ENCODE assay signal across 13 cellular contexts in genomic region chr10:59817806-59818205, GRCh38.
DNase-seq lines count a peak whose midpoint lies in the region; TF ChIP-seq lines count a peak whose summit lies in the region.
"Had no signal": no experiment of that assay in that cellular context is flagged by ENCODE, and none has a peak within 500 bp of the region (broad histone marks: within the 10 kb centered on the region; RNA-seq: fewer than 3 reads in every experiment).

No MANE protein-coding gene starts in this region.

- H3K4me3 Mint-ChIP-seq in activated T-helper 2 cell treated with anti-CD3 and anti-CD28 coated beads, Interferon-gamma antibody, Interleukin-2, Interleukin-4, amounts not matched to agents 10 μg/mL and 5 μg/mL and 100 μg/mL, durations not matched to agents 14 hours and 24 hours and 36 hours (ENCODE audit: low read depth): no peak overlapping the region
- H3K4me3 Mint-ChIP-seq in immature natural killer cell: peak overlapping the region in 4 of 5 donors; percentile 5 to 72 (median 18)
- H3K4me3 Mint-ChIP-seq: CD8-positive, alpha-beta T cell; naive B cell had no signal

- 95 to 97% methylated on average over 5 of the region's 5 CpGs for WGBS in testis, 2 donors
- 77% methylated on average over 5 of the region's 5 CpGs for WGBS in suprapubic skin

- H3K4me1 Mint-ChIP-seq in activated T-helper 2 cell treated with anti-CD3 and anti-CD28 coated beads, Interferon-gamma antibody, Interleukin-2, Interleukin-4, amounts not matched to agents 10 μg/mL and 5 μg/mL and 100 μg/mL, durations not matched to agents 14 hours and 24 hours and 36 hours (ENCODE audit: low read depth): peaks cover 37% of the 10 kb centered on the region
- peaks cover 26 to 64% of the 10 kb centered on the region in 2 donors for H3K4me1 Mint-ChIP-seq in immature natural killer cell

- intact Hi-C loops in activated T-helper 2 cell treated with anti-CD3 and anti-CD28 coated beads, Interferon-gamma antibody, Interleukin-2, Interleukin-4, amounts not matched to agents 10 μg/mL and 5 μg/mL and 100 μg/mL, durations not matched to agents 14 hours and 24 hours and 36 hours (cut with micrococcal nuclease): no loop called here
- intact Hi-C loops in testis (cut with DNase I; ENCODE audit: low total_unique reads): no loop called here

- peak overlapping the region; percentile 28 for H3K27ac Mint-ChIP-seq in activated T-helper 2 cell treated with anti-CD3 and anti-CD28 coated beads, Interferon-gamma antibody, Interleukin-2, Interleukin-4, amounts not matched to agents 10 μg/mL and 5 μg/mL and 100 μg/mL, durations not matched to agents 14 hours and 24 hours and 36 hours
- H3K27ac Mint-ChIP-seq in immature natural killer cell: peak overlapping the region in 4 of 6 donors; percentile 28 to 38 (median 34)
- H3K27ac Mint-ChIP-seq: CD8-positive, alpha-beta T cell had no signal

- no peak for TF ChIP-seq CTCF in testis (IDR thresholded peaks at IDR 0.05)
- TF ChIP-seq CTCF in suprapubic skin (IDR thresholded peaks at IDR 0.05): no peak

- DNase-seq in HUDEP-2 (lab: John Stamatoyannopoulos, UW; ENCODE audit: unreplicated experiment in 76 of 76) (peak in 39 of 76 experiments; percentile 1 to 50 (median 21)), immature natural killer cell (peak in 2 of 3 donors; percentile 3), testis (peak; percentile 16), NCI-H748 (lab: John Stamatoyannopoulos, UW; ENCODE audit: unreplicated experiment) (no peak), GM03348 (ENCODE audit: low spot score) (no peak), suprapubic skin (ENCODE audit: low spot score in 2 of 2) (no peak)
- no peak for DNase-seq in activated T-helper 2 cell treated with anti-CD3 and anti-CD28 coated beads, Interferon-gamma antibody, Interleukin-2, Interleukin-4, amounts not matched to agents 10 μg/mL and 5 μg/mL and 100 μg/mL, durations not matched to agents 14 hours and 24 hours and 36 hours (ENCODE audit: low spot score)
- DNase-seq: CD8-positive, alpha-beta T cell; naive B cell; NCI-H1105 treated with DMSO at 0.1 percent for 48 hours; NCI-H526 treated with DMSO at 0.1 percent for 48 hours; SHP77 had no signal

- H3K36me3 Mint-ChIP-seq in activated T-helper 2 cell treated with anti-CD3 and anti-CD28 coated beads, Interferon-gamma antibody, Interleukin-2, Interleukin-4, amounts not matched to agents 10 μg/mL and 5 μg/mL and 100 μg/mL, durations not matched to agents 14 hours and 24 hours and 36 hours (ENCODE audit: low read depth): peaks cover 64% of the 10 kb centered on the region
- peaks cover 0 to 14% (median 7%) of the 10 kb centered on the region in 3 donors for H3K36me3 Mint-ChIP-seq in immature natural killer cell

- H3K36me3 ChIP-seq in testis (ENCODE audit: low read depth, missing control alignments): no peaks in the 10 kb centered on the region
- H3K36me3 ChIP-seq in suprapubic skin: peaks cover 5% of the 10 kb centered on the region

- H3K27ac ChIP-seq in testis (no peak overlapping the region), suprapubic skin (no peak overlapping the region)

- no peak overlapping the region for H3K4me3 ChIP-seq in testis
- no peak overlapping the region for H3K4me3 ChIP-seq in suprapubic skin

- H3K4me1 ChIP-seq in testis (peaks cover 10% of the 10 kb centered on the region), suprapubic skin (no peaks in the 10 kb centered on the region)

- TF ChIP-seq POLR2A in testis (IDR thresholded peaks at IDR 0.05): no peak
- TF ChIP-seq POLR2A in suprapubic skin (IDR thresholded peaks at IDR 0.05): no peak

- H3K27me3 Mint-ChIP-seq in activated T-helper 2 cell treated with anti-CD3 and anti-CD28 coated beads, Interferon-gamma antibody, Interleukin-2, Interleukin-4, amounts not matched to agents 10 μg/mL and 5 μg/mL and 100 μg/mL, durations not matched to agents 14 hours and 24 hours and 36 hours (ENCODE audit: low read depth): no peaks in the 10 kb centered on the region
- peaks cover 0 to 2% (median 0%) of the 10 kb centered on the region in 3 donors for H3K27me3 Mint-ChIP-seq in immature natural killer cell (ENCODE audit: low read depth in 3 of 3)
- H3K27me3 Mint-ChIP-seq: naive B cell had no signal

- H3K9me3 ChIP-seq in testis: no peaks in the 10 kb centered on the region
- H3K9me3 ChIP-seq in suprapubic skin: no peaks in the 10 kb centered on the region

- no peaks in the 10 kb centered on the region for H3K27me3 ChIP-seq in testis
- H3K27me3 ChIP-seq in suprapubic skin: no peaks in the 10 kb centered on the region

- TF ChIP-seq EP300 in suprapubic skin (IDR thresholded peaks at IDR 0.05): no peak

- no peaks in the 10 kb centered on the region for H3K9me3 Mint-ChIP-seq in activated T-helper 2 cell treated with anti-CD3 and anti-CD28 coated beads, Interferon-gamma antibody, Interleukin-2, Interleukin-4, amounts not matched to agents 10 μg/mL and 5 μg/mL and 100 μg/mL, durations not matched to agents 14 hours and 24 hours and 36 hours
- H3K9me3 Mint-ChIP-seq in immature natural killer cell: no peaks in the 10 kb centered on the region
- H3K9me3 Mint-ChIP-seq: activated naive CD4-positive, alpha-beta T cell treated with anti-CD3 and anti-CD28 coated beads, Interleukin-2, amount 50 U/mL, for 72 hours; CD8-positive, alpha-beta T cell; naive B cell had no signal

Comparison
In these comparisons a context has a peak if more than half of its experiments do, and no peak if none do; other contexts are left out.
1. DNase-seq: peak in HUDEP-2 (39 of 76), immature natural killer cell (2 of 3) and testis (single experiment); none in activated T-helper 2 cell treated with anti-CD3 and anti-CD28 coated beads, Interferon-gamma antibody, Interleukin-2, Interleukin-4, amounts not matched to agents 10 μg/mL and 5 μg/mL and 100 μg/mL, durations not matched to agents 14 hours and 24 hours and 36 hours (single experiment), NCI-H748 (single experiment), GM03348 (single experiment) and suprapubic skin (0 of 2).